In the genomic region with DNA sequence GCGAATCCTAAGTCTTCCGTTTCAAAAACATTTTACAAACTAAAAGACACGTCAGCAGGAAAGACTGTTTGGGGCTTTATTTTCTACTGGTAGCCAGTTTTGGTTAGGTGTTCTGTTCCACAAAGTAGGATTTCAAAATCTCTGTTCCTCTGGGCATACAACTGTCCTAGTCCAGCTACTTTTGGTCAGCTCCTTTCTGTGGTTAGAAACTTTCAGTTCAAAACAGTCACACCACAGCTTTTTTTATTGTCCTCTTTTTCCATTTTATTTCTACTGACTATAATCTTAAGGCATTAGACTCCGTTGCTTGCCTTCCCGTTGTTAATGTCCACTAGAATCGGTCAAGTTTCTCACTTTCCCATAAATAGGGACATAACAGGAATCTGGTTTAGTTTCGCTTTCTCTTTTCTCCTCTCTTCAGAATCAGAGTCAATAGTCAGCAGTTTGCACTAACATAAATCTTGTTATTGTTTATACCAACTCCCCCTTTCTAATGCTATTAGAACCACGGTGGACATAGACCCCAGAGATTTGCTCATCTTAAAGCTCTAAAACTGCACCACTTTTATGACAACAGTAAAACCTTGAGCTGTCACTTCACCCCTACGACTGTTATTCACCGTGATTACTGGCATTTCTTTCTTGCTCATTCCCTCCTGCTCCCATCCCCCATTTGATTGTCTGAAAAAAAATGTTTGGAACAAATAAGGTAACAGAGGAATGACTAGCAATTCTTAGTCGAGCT, we compare ENCODE assay signal across 1 cellular context.
TF ChIP-seq lines count a peak whose summit lies in the region.

No MANE protein-coding gene starts in this region.

TF ChIP-seq in HepG2, 621 proteins besides CTCF, POLR2A, EP300 and RAD21 (continued from another document):
- TF ChIP-seq, protein P1, sequence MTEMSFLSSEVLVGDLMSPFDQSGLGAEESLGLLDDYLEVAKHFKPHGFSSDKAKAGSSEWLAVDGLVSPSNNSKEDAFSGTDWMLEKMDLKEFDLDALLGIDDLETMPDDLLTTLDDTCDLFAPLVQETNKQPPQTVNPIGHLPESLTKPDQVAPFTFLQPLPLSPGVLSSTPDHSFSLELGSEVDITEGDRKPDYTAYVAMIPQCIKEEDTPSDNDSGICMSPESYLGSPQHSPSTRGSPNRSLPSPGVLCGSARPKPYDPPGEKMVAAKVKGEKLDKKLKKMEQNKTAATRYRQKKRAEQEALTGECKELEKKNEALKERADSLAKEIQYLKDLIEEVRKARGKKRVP (CRISPR knock-in tag; IDR thresholded peaks at IDR 0.05): peak in 1 of 2 experiments; percentile 46; a peak in 1 of 4 replicates
- no peak for TF ChIP-seq SIN3A (IDR thresholded peaks at IDR 0.05; ENCODE audit: borderline replicate concordance, low read depth, low read length)
- TF ChIP-seq, protein P2, sequence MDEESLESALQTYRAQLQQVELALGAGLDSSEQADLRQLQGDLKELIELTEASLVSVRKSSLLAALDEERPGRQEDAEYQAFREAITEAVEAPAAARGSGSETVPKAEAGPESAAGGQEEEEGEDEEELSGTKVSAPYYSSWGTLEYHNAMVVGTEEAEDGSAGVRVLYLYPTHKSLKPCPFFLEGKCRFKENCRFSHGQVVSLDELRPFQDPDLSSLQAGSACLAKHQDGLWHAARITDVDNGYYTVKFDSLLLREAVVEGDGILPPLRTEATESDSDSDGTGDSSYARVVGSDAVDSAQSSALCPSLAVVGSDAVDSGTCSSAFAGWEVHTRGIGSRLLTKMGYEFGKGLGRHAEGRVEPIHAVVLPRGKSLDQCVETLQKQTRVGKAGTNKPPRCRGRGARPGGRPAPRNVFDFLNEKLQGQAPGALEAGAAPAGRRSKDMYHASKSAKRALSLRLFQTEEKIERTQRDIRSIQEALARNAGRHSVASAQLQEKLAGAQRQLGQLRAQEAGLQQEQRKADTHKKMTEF (CRISPR knock-in tag; IDR thresholded peaks at IDR 0.05): peak; percentile 28; the same call in 1 of the 2 replicates
- no peak for TF ChIP-seq ZNF501 (CRISPR knock-in tag; IDR thresholded peaks at IDR 0.05)
- TF ChIP-seq AKAP8 (CRISPR knock-in tag; IDR thresholded peaks at IDR 0.05): no peak
- TF ChIP-seq, protein P3, sequence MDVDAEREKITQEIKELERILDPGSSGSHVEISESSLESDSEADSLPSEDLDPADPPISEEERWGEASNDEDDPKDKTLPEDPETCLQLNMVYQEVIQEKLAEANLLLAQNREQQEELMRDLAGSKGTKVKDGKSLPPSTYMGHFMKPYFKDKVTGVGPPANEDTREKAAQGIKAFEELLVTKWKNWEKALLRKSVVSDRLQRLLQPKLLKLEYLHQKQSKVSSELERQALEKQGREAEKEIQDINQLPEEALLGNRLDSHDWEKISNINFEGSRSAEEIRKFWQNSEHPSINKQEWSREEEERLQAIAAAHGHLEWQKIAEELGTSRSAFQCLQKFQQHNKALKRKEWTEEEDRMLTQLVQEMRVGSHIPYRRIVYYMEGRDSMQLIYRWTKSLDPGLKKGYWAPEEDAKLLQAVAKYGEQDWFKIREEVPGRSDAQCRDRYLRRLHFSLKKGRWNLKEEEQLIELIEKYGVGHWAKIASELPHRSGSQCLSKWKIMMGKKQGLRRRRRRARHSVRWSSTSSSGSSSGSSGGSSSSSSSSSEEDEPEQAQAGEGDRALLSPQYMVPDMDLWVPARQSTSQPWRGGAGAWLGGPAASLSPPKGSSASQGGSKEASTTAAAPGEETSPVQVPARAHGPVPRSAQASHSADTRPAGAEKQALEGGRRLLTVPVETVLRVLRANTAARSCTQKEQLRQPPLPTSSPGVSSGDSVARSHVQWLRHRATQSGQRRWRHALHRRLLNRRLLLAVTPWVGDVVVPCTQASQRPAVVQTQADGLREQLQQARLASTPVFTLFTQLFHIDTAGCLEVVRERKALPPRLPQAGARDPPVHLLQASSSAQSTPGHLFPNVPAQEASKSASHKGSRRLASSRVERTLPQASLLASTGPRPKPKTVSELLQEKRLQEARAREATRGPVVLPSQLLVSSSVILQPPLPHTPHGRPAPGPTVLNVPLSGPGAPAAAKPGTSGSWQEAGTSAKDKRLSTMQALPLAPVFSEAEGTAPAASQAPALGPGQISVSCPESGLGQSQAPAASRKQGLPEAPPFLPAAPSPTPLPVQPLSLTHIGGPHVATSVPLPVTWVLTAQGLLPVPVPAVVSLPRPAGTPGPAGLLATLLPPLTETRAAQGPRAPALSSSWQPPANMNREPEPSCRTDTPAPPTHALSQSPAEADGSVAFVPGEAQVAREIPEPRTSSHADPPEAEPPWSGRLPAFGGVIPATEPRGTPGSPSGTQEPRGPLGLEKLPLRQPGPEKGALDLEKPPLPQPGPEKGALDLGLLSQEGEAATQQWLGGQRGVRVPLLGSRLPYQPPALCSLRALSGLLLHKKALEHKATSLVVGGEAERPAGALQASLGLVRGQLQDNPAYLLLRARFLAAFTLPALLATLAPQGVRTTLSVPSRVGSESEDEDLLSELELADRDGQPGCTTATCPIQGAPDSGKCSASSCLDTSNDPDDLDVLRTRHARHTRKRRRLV (CRISPR knock-in tag; IDR thresholded peaks at IDR 0.05): 0 out of 2 replicates have a peak, but pooled peaks have one; percentile 24
- no peak for TF ChIP-seq AGO2 (optimal IDR thresholded peaks at IDR 0.05; ENCODE audit: low read depth, low read length)
- TF ChIP-seq, protein P4, sequence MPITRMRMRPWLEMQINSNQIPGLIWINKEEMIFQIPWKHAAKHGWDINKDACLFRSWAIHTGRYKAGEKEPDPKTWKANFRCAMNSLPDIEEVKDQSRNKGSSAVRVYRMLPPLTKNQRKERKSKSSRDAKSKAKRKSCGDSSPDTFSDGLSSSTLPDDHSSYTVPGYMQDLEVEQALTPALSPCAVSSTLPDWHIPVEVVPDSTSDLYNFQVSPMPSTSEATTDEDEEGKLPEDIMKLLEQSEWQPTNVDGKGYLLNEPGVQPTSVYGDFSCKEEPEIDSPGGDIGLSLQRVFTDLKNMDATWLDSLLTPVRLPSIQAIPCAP (CRISPR knock-in tag; IDR thresholded peaks at IDR 0.05; ENCODE audit: low read depth): peak; percentile 98
- TF ChIP-seq ZBTB1 (CRISPR knock-in tag; IDR thresholded peaks at IDR 0.05; ENCODE audit: borderline replicate concordance): no peak
- no peak for TF ChIP-seq KDM5B (CRISPR knock-in tag; IDR thresholded peaks at IDR 0.05; ENCODE audit: borderline replicate concordance)
- TF ChIP-seq ZNF619 (CRISPR knock-in tag; IDR thresholded peaks at IDR 0.05): no peak
- TF ChIP-seq MEIS1 (CRISPR knock-in tag; IDR thresholded peaks at IDR 0.05; ENCODE audit: borderline replicate concordance): no peak
- TF ChIP-seq, protein P5, sequence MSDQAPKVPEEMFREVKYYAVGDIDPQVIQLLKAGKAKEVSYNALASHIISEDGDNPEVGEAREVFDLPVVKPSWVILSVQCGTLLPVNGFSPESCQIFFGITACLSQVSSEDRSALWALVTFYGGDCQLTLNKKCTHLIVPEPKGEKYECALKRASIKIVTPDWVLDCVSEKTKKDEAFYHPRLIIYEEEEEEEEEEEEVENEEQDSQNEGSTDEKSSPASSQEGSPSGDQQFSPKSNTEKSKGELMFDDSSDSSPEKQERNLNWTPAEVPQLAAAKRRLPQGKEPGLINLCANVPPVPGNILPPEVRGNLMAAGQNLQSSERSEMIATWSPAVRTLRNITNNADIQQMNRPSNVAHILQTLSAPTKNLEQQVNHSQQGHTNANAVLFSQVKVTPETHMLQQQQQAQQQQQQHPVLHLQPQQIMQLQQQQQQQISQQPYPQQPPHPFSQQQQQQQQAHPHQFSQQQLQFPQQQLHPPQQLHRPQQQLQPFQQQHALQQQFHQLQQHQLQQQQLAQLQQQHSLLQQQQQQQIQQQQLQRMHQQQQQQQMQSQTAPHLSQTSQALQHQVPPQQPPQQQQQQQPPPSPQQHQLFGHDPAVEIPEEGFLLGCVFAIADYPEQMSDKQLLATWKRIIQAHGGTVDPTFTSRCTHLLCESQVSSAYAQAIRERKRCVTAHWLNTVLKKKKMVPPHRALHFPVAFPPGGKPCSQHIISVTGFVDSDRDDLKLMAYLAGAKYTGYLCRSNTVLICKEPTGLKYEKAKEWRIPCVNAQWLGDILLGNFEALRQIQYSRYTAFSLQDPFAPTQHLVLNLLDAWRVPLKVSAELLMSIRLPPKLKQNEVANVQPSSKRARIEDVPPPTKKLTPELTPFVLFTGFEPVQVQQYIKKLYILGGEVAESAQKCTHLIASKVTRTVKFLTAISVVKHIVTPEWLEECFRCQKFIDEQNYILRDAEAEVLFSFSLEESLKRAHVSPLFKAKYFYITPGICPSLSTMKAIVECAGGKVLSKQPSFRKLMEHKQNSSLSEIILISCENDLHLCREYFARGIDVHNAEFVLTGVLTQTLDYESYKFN (CRISPR knock-in tag; conservative IDR thresholded peaks at IDR 0.05): 0 out of 2 replicates have a peak, but pooled peaks have one; percentile 18
- no peak for TF ChIP-seq SP140L (CRISPR knock-in tag; IDR thresholded peaks at IDR 0.05; ENCODE audit: borderline replicate concordance)
- TF ChIP-seq ZNF83 (CRISPR knock-in tag; IDR thresholded peaks at IDR 0.05; ENCODE audit: borderline replicate concordance): no peak
- 0 out of 2 replicates have a peak, but pooled peaks have one; percentile 29 for TF ChIP-seq ARID2 (CRISPR knock-in tag; IDR thresholded peaks at IDR 0.05; ENCODE audit: borderline replicate concordance)
- TF ChIP-seq IRF2 (CRISPR knock-in tag; IDR thresholded peaks at IDR 0.05): peak; percentile 99
- peak; percentile 32; the same call in 1 of the 2 replicates for TF ChIP-seq EZH2 (conservative IDR thresholded peaks at IDR 0.05; ENCODE audit: low read depth, low read length)
- TF ChIP-seq SRSF9 (IDR thresholded peaks at IDR 0.05; ENCODE audit: borderline replicate concordance, insufficient read depth, low read depth, low read length, poor library complexity, severe bottlenecking): no peak
- TF ChIP-seq, protein P6, sequence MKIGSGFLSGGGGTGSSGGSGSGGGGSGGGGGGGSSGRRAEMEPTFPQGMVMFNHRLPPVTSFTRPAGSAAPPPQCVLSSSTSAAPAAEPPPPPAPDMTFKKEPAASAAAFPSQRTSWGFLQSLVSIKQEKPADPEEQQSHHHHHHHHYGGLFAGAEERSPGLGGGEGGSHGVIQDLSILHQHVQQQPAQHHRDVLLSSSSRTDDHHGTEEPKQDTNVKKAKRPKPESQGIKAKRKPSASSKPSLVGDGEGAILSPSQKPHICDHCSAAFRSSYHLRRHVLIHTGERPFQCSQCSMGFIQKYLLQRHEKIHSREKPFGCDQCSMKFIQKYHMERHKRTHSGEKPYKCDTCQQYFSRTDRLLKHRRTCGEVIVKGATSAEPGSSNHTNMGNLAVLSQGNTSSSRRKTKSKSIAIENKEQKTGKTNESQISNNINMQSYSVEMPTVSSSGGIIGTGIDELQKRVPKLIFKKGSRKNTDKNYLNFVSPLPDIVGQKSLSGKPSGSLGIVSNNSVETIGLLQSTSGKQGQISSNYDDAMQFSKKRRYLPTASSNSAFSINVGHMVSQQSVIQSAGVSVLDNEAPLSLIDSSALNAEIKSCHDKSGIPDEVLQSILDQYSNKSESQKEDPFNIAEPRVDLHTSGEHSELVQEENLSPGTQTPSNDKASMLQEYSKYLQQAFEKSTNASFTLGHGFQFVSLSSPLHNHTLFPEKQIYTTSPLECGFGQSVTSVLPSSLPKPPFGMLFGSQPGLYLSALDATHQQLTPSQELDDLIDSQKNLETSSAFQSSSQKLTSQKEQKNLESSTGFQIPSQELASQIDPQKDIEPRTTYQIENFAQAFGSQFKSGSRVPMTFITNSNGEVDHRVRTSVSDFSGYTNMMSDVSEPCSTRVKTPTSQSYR (CRISPR knock-in tag; IDR thresholded peaks at IDR 0.05; ENCODE audit: borderline replicate concordance): peak; percentile 51; the same call in 1 of the 2 replicates
- no peak for TF ChIP-seq ZNF510 (CRISPR knock-in tag; IDR thresholded peaks at IDR 0.05; ENCODE audit: low read depth)
- TF ChIP-seq SMYD3 (CRISPR knock-in tag; IDR thresholded peaks at IDR 0.05): peak; percentile 84; the same call in 1 of the 2 replicates
- peak; percentile 66; the same call in 1 of the 2 replicates for TF ChIP-seq ZNF354B (CRISPR knock-in tag; IDR thresholded peaks at IDR 0.05)
- 0 out of 2 replicates have a peak, but pooled peaks have one; percentile 25 for TF ChIP-seq REPIN1 (CRISPR knock-in tag; IDR thresholded peaks at IDR 0.05; ENCODE audit: borderline replicate concordance, low read depth)
- TF ChIP-seq, protein P7, sequence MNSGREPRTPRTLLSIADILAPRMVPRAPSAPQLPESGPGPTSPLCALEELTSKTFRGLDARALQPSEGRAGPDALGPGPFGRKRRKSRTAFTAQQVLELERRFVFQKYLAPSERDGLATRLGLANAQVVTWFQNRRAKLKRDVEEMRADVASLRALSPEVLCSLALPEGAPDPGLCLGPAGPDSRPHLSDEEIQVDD (CRISPR knock-in tag; IDR thresholded peaks at IDR 0.05; ENCODE audit: borderline replicate concordance): no peak
- TF ChIP-seq BORCS8-MEF2B (CRISPR knock-in tag; IDR thresholded peaks at IDR 0.05): no peak
- no peak for TF ChIP-seq ZNF670 (CRISPR knock-in tag; IDR thresholded peaks at IDR 0.05; ENCODE audit: borderline replicate concordance)
